ENCODE assay signal across 17 cellular contexts in the genomic region with DNA sequence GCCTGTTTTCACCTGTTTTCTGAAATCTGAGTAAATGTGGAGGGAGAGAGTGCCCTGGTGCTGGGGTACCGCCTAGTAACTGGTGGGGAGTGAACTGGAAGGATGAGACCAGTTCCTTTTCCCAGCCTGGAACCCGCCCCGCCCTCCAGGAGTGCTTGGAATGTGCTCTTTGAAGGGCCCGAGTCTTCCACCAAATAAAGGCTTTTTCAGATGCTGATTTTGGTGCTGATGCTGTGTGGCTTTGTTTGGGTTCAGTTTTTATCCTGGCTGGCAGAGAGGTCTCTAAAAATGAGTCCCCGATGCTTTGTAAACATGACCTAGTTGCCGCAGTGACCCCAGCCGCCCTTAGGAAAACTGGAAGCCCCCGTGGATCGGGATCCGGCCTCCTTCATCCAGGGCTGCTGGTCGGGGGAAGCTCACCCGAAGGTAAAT. TPM values are rescaled to one million over a fixed set of nuclear protein-coding genes. Genes with fewer than 3 reads are reported as not detected.
DNase-seq lines count a peak whose midpoint lies in the region; ATAC-seq lines count a peak whose summit lies in the region.
"Had no signal": no experiment of that assay in that cellular context is flagged by ENCODE, and none has a peak within 500 bp of the region (broad histone marks: within the 10 kb centered on the region; RNA-seq: fewer than 3 reads in every experiment).

No MANE protein-coding gene starts in this region.

- H3K27me3 Mint-ChIP-seq in T-helper 17 cell = no peaks in the 10 kb centered on the region
- H3K27me3 Mint-ChIP-seq: activated naive CD8-positive, alpha-beta T cell; effector memory CD8-positive, alpha-beta T cell; stimulated activated naive CD8-positive, alpha-beta T cell treated with anti-CD3 and anti-CD28 coated beads, Interleukin-15, Interleukin-2, amounts not matched to agents 100 ng/mL and 50 ng/mL, for 24 hours had no signal

- H3K4me3 ChIP-seq in iPS DF 6.9 (ENCODE audit: low read length) (no peak overlapping the region), neuron (ENCODE audit: low read length) (peak overlapping the region; percentile 61)
- H3K4me3 ChIP-seq: cardiac muscle cell, GM12878 had no signal

- H3K27ac Mint-ChIP-seq in T-helper 17 cell = peak overlapping the region; percentile 62
- H3K27ac Mint-ChIP-seq: activated naive CD8-positive, alpha-beta T cell; stimulated activated naive CD8-positive, alpha-beta T cell treated with anti-CD3 and anti-CD28 coated beads, Interleukin-15, Interleukin-2, amounts not matched to agents 100 ng/mL and 50 ng/mL, for 24 hours had no signal

- H3K9me3 ChIP-seq in T-helper 17 cell (ENCODE audit: control insufficient read depth, low read length, poor library complexity, severe bottlenecking) = no peaks in the 10 kb centered on the region
- H3K9me3 ChIP-seq in iPS DF 6.9 (ENCODE audit: control insufficient read depth, insufficient read depth, low read length) = no peaks in the 10 kb centered on the region
- H3K9me3 ChIP-seq in neuron (ENCODE audit: low read length) = peaks cover 12% of the 10 kb centered on the region

- H3K27ac ChIP-seq in iPS DF 6.9 (ENCODE audit: low read length) = no peak overlapping the region
- H3K27ac ChIP-seq: cardiac muscle cell had no signal

- DNase-seq in ELF-1 (ENCODE audit: low read depth, low spot score) (peak; percentile 94), T-helper 17 cell (no peak), iPS DF 6.9 (ENCODE audit: low read depth, low spot score) (peak; percentile 82), GOT3 (lab: John Stamatoyannopoulos, UW) (no peak), activated gamma-delta T cell (lab: John Stamatoyannopoulos, UW) (no peak), cerebellar nuclear complex (lab: John Stamatoyannopoulos, UW) (no peak)
- DNase-seq: activated CD4-positive, alpha-beta T cell treated with anti-CD3 and anti-CD28 coated beads for 1 hour; effector memory CD8-positive, alpha-beta T cell; kidney; NCI-H1048; Right ventricle myocardium superior had no signal

- no peak overlapping the region for H3K4me3 Mint-ChIP-seq in T-helper 17 cell
- H3K4me3 Mint-ChIP-seq: activated naive CD8-positive, alpha-beta T cell; effector memory CD8-positive, alpha-beta T cell; stimulated activated naive CD8-positive, alpha-beta T cell treated with anti-CD3 and anti-CD28 coated beads, Interleukin-15, Interleukin-2, amounts not matched to agents 100 ng/mL and 50 ng/mL, for 24 hours had no signal

- H3K4me1 Mint-ChIP-seq in T-helper 17 cell = peaks cover 37% of the 10 kb centered on the region

- H3K4me1 ChIP-seq in iPS DF 6.9 (ENCODE audit: control insufficient read depth, insufficient read depth, low read length) (no peaks in the 10 kb centered on the region), neuron (ENCODE audit: insufficient read depth, low read length) (peaks cover 25% of the 10 kb centered on the region)

- no peak for ATAC-seq in T-helper 17 cell
- ATAC-seq in HG02610 (IDR thresholded peaks at IDR 0.05; ENCODE audit: unreplicated experiment) = no peak
- ATAC-seq: effector memory CD8-positive, alpha-beta T cell; GM12878 had no signal

- H3K27me3 ChIP-seq in iPS DF 6.9 (ENCODE audit: control insufficient read depth, insufficient read depth, low read length) (peaks cover 49% of the 10 kb centered on the region), neuron (ENCODE audit: insufficient read depth, low read length) (no peaks in the 10 kb centered on the region)
- H3K27me3 ChIP-seq: cardiac muscle cell had no signal

- H3K36me3 ChIP-seq in iPS DF 6.9 (ENCODE audit: control insufficient read depth, insufficient read depth, low read length) (no peaks in the 10 kb centered on the region), neuron (ENCODE audit: insufficient read depth, low read length) (peaks cover 17% of the 10 kb centered on the region)
- H3K36me3 ChIP-seq: cardiac muscle cell had no signal

- H3K36me3 Mint-ChIP-seq in T-helper 17 cell (ENCODE audit: low read depth) = peaks cover 3% of the 10 kb centered on the region
- H3K36me3 Mint-ChIP-seq: activated naive CD8-positive, alpha-beta T cell had no signal

- no peak overlapping the region for H2AFZ ChIP-seq in neuron (ENCODE audit: low read depth, low read length)

- WGBS in iPS DF 6.9 (ENCODE audit: insufficient coverage, insufficient read length) = no CpG with 5 or more reads among the region's 12 CpGs

RNA-seq across cellular contexts. Expression of gene FOXK1, which starts 25.9 kb away (rescaled TPM):
- total RNA-seq in T-helper 17 cell = 10 to 100 TPM; 59.8 to 60.9 TPM

Comparison
In these comparisons a context has a peak if more than half of its experiments do, and no peak if none do; other contexts are left out.
1. DNase-seq: peak in ELF-1 (single experiment) and iPS DF 6.9 (single experiment); none in T-helper 17 cell (0 of 3), GOT3 (single experiment), activated gamma-delta T cell (single experiment) and cerebellar nuclear complex (0 of 2).